14 cellular contexts compared by ENCODE assay signal in the genomic region with DNA sequence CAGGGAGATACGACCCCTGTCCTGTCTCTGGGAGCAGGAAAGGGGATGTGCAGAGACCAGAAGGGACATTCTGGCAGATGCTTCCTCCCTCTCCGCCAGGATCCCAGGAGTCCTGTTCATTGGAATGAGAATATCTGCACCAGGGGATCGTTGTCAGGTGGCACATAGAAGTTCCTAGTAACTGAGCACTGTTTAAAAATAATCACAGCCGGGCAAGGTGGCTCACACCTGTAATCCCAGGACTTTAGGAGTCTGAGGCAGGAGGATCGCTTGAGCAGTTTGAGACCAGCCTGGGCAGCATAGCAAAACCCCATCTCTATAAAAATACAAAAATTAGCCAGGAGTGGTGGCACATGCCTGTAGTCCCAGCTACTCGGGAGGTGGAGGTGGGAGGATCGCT. TPM values are rescaled to one million over a fixed set of nuclear protein-coding genes. Genes with fewer than 3 reads are reported as not detected.
"Had no signal": no experiment of that assay in that cellular context is flagged by ENCODE, and none has a peak within 500 bp of the region (broad histone marks: within the 10 kb centered on the region; RNA-seq: fewer than 3 reads in every experiment).

No MANE protein-coding gene starts in this region.

- H3K36me3 ChIP-seq: esophagus muscularis mucosa, heart right ventricle, left lung, lower lobe of right lung, ovary, uterus had no signal

- H3K4me3 Mint-ChIP-seq: activated CD4-positive, alpha-beta T cell treated with anti-CD3 and anti-CD28 coated beads for 36 hours; activated naive CD8-positive, alpha-beta T cell; activated T-helper 17 cell treated with anti-CD3 and anti-CD28 coated beads, Interleukin-2, amount 50 U/mL, for 72 hours; nephron; stimulated activated memory B cell treated with anti-CD40 and anti-IgM and Interleukin-4, amounts not matched to agents 10 μg/mL and 1 μg/mL and 100 μg/mL, for 72 hours; stimulated activated naive CD8-positive, alpha-beta T cell treated with anti-CD3 and anti-CD28 coated beads, Interleukin-15, amount 100 ng/mL, for 72 hours had no signal

- DNase-seq: foreskin keratinocyte had no signal

- H3K36me3 Mint-ChIP-seq: activated naive CD8-positive, alpha-beta T cell; stimulated activated memory B cell treated with anti-CD40 and anti-IgM and Interleukin-4, amounts not matched to agents 10 μg/mL and 1 μg/mL and 100 μg/mL, for 72 hours had no signal

- H3K4me1 ChIP-seq: esophagus muscularis mucosa, foreskin keratinocyte, heart right ventricle, left lung, lower lobe of right lung, tibial nerve, uterus had no signal

- H3K4me1 Mint-ChIP-seq: nephron had no signal

- H3K27ac Mint-ChIP-seq: activated CD4-positive, alpha-beta T cell treated with anti-CD3 and anti-CD28 coated beads for 36 hours; activated naive CD8-positive, alpha-beta T cell; activated T-helper 17 cell treated with anti-CD3 and anti-CD28 coated beads, Interleukin-2, amount 50 U/mL, for 72 hours; nephron; stimulated activated naive CD8-positive, alpha-beta T cell treated with anti-CD3 and anti-CD28 coated beads, Interleukin-15, amount 100 ng/mL, for 72 hours had no signal

- H3K4me3 ChIP-seq: esophagus muscularis mucosa, heart right ventricle, left lung, lower lobe of right lung, ovary, tibial nerve, uterus had no signal

- ATAC-seq: stimulated activated memory B cell treated with anti-CD40 and anti-IgM and Interleukin-4, amounts not matched to agents 10 μg/mL and 1 μg/mL and 100 μg/mL, for 72 hours had no signal

- H3K27ac ChIP-seq: esophagus muscularis mucosa, foreskin keratinocyte, heart right ventricle, left lung, lower lobe of right lung, ovary, tibial nerve, uterus had no signal

- H3K9me3 Mint-ChIP-seq: activated T-helper 17 cell treated with anti-CD3 and anti-CD28 coated beads, Interleukin-2, amount 50 U/mL, for 72 hours; nephron; stimulated activated memory B cell treated with anti-CD40 and anti-IgM and Interleukin-4, amounts not matched to agents 10 μg/mL and 1 μg/mL and 100 μg/mL, for 72 hours had no signal

- H3K27me3 Mint-ChIP-seq: activated CD4-positive, alpha-beta T cell treated with anti-CD3 and anti-CD28 coated beads for 36 hours had no signal

- H3K9me3 ChIP-seq: esophagus muscularis mucosa, heart right ventricle, left lung, lower lobe of right lung, ovary, uterus had no signal

- H3K27me3 ChIP-seq: ovary, tibial nerve, uterus had no signal

RNA-seq across cellular contexts. Expression of a gene that starts 12.3 kb away (rescaled TPM):
- total RNA-seq: foreskin keratinocyte had no signal
